Comparison of ENCODE assay signal across 8 cellular contexts in the genomic region with DNA sequence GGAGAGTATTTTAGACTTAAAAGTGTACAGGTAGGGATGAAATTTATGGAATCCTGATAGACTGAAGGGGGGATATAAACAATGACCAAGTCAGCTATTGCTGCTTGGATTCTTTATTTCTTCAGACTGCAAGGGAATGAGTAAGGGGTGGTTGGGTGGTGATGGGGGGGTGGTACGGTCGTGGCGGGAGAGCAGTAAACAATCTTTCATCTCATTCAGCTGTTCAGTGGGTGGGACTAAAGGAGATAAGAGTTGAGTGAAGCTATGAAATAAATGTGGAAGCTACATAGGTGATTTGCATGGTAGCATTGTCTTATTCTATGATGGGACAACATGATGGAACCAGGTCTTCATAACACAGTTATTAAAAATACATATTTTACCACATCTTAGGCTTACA. TPM values are rescaled to one million over a fixed set of nuclear protein-coding genes. Genes with fewer than 3 reads are reported as not detected.
DNase-seq lines count a peak whose midpoint lies in the region; ATAC-seq and TF ChIP-seq lines count a peak whose summit lies in the region.

No MANE protein-coding gene starts in this region.

- peak overlapping the region; percentile 99 for H3K4me3 Mint-ChIP-seq in activated T-cell treated with anti-CD3 and anti-CD28 coated beads, Interleukin-2, amount 50 U/mL, for 72 hours

- no peak for ATAC-seq in heart right ventricle
- no peak for ATAC-seq in Right ventricle myocardium superior (ENCODE audit: poor library complexity)
- no peak for ATAC-seq in activated T-cell treated with anti-CD3 and anti-CD28 coated beads, Interleukin-2, amount 50 U/mL, for 72 hours (replicated peaks in 1 of 2)
- ATAC-seq in HG02981 (IDR thresholded peaks at IDR 0.05; ENCODE audit: unreplicated experiment): no peak

- WGBS in heart right ventricle, 2 donors: 13 to 27% methylated on average over 3 of the region's 3 CpGs

- intact Hi-C loops in heart right ventricle (cut with DNase I) (loop anchor here (5.0 to 10.0 kb wide), 8 partner anchors 62 to 105 kb away; no protein-coding TSS in a partner anchor), Right ventricle myocardium superior (cut with DNase I) (loop anchor here (5.0 kb wide), 1 partner anchor 100 kb away; no protein-coding TSS in a partner anchor)

- peaks cover 3 to 6% of the 10 kb centered on the region in 2 donors for H3K36me3 Mint-ChIP-seq in activated T-cell treated with anti-CD3 and anti-CD28 coated beads, Interleukin-2, amount 50 U/mL, for 72 hours (ENCODE audit: insufficient read depth in 2 of 2)

- TF ChIP-seq CTCF in heart right ventricle (IDR thresholded peaks at IDR 0.05): no peak

- H3K4me1 Mint-ChIP-seq in activated T-cell treated with anti-CD3 and anti-CD28 coated beads, Interleukin-2, amount 50 U/mL, for 72 hours (ENCODE audit: low read depth): peaks cover 56% of the 10 kb centered on the region

- H3K4me3 ChIP-seq in heart right ventricle (peak overlapping the region in 9 of 10 donors; percentile 74 to 99 (median 89)), iPS-20b (ENCODE audit: low read length) (peak overlapping the region; percentile 80), stomach smooth muscle (ENCODE audit: low read length in 2 of 2) (peak overlapping the region; percentile 65 to 90)

- peaks cover 0 to 65% (median 51%) of the 10 kb centered on the region in 9 donors for H3K4me1 ChIP-seq in heart right ventricle
- peaks cover 20% of the 10 kb centered on the region for H3K4me1 ChIP-seq in iPS-20b (ENCODE audit: insufficient read depth, low read length)
- peaks cover 5% of the 10 kb centered on the region for H3K4me1 ChIP-seq in stomach smooth muscle (ENCODE audit: control insufficient read depth, insufficient read depth, low read length)

- H3K27me3 Mint-ChIP-seq in activated T-cell treated with anti-CD3 and anti-CD28 coated beads, Interleukin-2, amount 50 U/mL, for 72 hours (ENCODE audit: low read depth): no peaks in the 10 kb centered on the region

- H3K36me3 ChIP-seq in heart right ventricle (no peaks in the 10 kb centered on the region), iPS-20b (ENCODE audit: insufficient read depth, low read depth, low read length) (no peaks in the 10 kb centered on the region), stomach smooth muscle (ENCODE audit: control insufficient read depth in 2 of 2, insufficient read depth in 2 of 2, low read length in 2 of 2) (peaks cover 0 to 2% of the 10 kb centered on the region in 2 donors)

- H3K9ac ChIP-seq in iPS-20b (ENCODE audit: low read depth, low read length): peak overlapping the region; percentile 99; the same call in 1 of the 2 replicates
- H3K9ac ChIP-seq in stomach smooth muscle (ENCODE audit: low read length in 2 of 2): peak overlapping the region; percentile 78 to 83

- H3K27ac ChIP-seq in heart right ventricle: peak overlapping the region in 9 of 10 donors; percentile 87 to 98 (median 97)
- no peak overlapping the region for H3K27ac ChIP-seq in iPS-20b (ENCODE audit: low read length)
- peak overlapping the region; percentile 93 for H3K27ac ChIP-seq in stomach smooth muscle (ENCODE audit: low read length)

- no peaks in the 10 kb centered on the region for H3K9me3 Mint-ChIP-seq in activated T-cell treated with anti-CD3 and anti-CD28 coated beads, Interleukin-2, amount 50 U/mL, for 72 hours

- H3K27me3 ChIP-seq in heart right ventricle (no peaks in the 10 kb centered on the region), iPS-20b (ENCODE audit: insufficient read depth, low read length) (no peaks in the 10 kb centered on the region), stomach smooth muscle (ENCODE audit: control insufficient read depth in 1 of 2, insufficient read depth in 2 of 2, low read length in 2 of 2) (no peaks in the 10 kb centered on the region)

- peak overlapping the region; percentile 99 for H3K27ac Mint-ChIP-seq in activated T-cell treated with anti-CD3 and anti-CD28 coated beads, Interleukin-2, amount 50 U/mL, for 72 hours

- no peak for DNase-seq in heart right ventricle
- no peak for DNase-seq in Right ventricle myocardium superior
- DNase-seq in activated T-cell treated with anti-CD3 and anti-CD28 coated beads, Interleukin-2, amount 50 U/mL, for 72 hours: peak; percentile 23 to 40
- DNase-seq in activated CD4-positive, CD25-positive, alpha-beta regulatory T cell (lab: John Stamatoyannopoulos, UW): no peak
- DNase-seq in NOMO-1 (lab: John Stamatoyannopoulos, UW; ENCODE audit: unreplicated experiment in 2 of 2): no peak

- H3K9me3 ChIP-seq in heart right ventricle (no peaks in the 10 kb centered on the region), iPS-20b (ENCODE audit: insufficient read depth, low read depth, low read length) (no peaks in the 10 kb centered on the region; the same call in 1 of the 2 replicates), stomach smooth muscle (ENCODE audit: control insufficient read depth in 2 of 2, low read length in 2 of 2) (no peaks in the 10 kb centered on the region)

RNA-seq across cellular contexts. Expression of gene SEPTIN7, which starts 1.8 kb away (rescaled TPM):
- total RNA-seq in heart right ventricle: 100 to 1,000 TPM; 179 to 234 (median 204) TPM
- polyA plus RNA-seq in heart right ventricle: 100 to 1,000 TPM; 139 to 168 TPM
- 167 TPM for total RNA-seq in Right ventricle myocardium superior
- 100 to 1,000 TPM; 199 to 206 TPM for total RNA-seq in activated T-cell treated with anti-CD3 and anti-CD28 coated beads, Interleukin-2, amount 50 U/mL, for 72 hours

Comparison
In these comparisons a context has a peak if more than half of its experiments do, and no peak if none do; other contexts are left out.
1. DNase-seq: peak in activated T-cell treated with anti-CD3 and anti-CD28 coated beads, Interleukin-2, amount 50 U/mL, for 72 hours (2 of 2); none in heart right ventricle (0 of 2), Right ventricle myocardium superior (single experiment), activated CD4-positive, CD25-positive, alpha-beta regulatory T cell (0 of 4) and NOMO-1 (0 of 2).
2. Peak in every context shown above with its lines, with median percentiles within 50 percentile points of each other: H3K4me3 ChIP-seq.